21 cellular contexts compared by ENCODE assay signal in genomic region chr11:68372114-68372513, GRCh38. TPM values are rescaled to one million over a fixed set of nuclear protein-coding genes. Genes with fewer than 3 reads are reported as not detected.
DNase-seq lines count a peak whose midpoint lies in the region; ATAC-seq, FAIRE-seq and TF ChIP-seq lines count a peak whose summit lies in the region.
"Had no signal": no experiment of that assay in that cellular context is flagged by ENCODE, and none has a peak within 500 bp of the region (broad histone marks: within the 10 kb centered on the region; RNA-seq: fewer than 3 reads in every experiment).

No MANE protein-coding gene starts in this region.

- no TSS peak for BruUV-seq in GM12878 (replicated peaks; lab: Mats Ljungman, UMichigan)

- H3K36me3 Mint-ChIP-seq in mesothelial cell of epicardium, result peaks cover 27% of the 10 kb centered on the region
- peaks cover 8% of the 10 kb centered on the region for H3K36me3 Mint-ChIP-seq in type B pancreatic cell
- peaks cover 2% of the 10 kb centered on the region for H3K36me3 Mint-ChIP-seq in T-helper 17 cell (ENCODE audit: low read depth)
- H3K36me3 Mint-ChIP-seq: immature natural killer cell had no signal

- in situ Hi-C loops in GM12878 (cut with MboI), result no loop called here

- intact Hi-C loops in heart left ventricle (cut with DNase I) (loop anchor here in 2 of 10 donors (5.0 kb wide), 1 partner anchor 55 kb away; no protein-coding TSS in a partner anchor), Right ventricle myocardium superior (cut with DNase I) (loop anchor here (5.0 kb wide), 1 partner anchor 35 kb away; no protein-coding TSS in a partner anchor), GM12878 (cut with micrococcal nuclease; ENCODE audit: unreplicated experiment) (no loop called here)

- WGBS in heart left ventricle, 4 donors, result 69 to 81% (median 77%) methylated on average over 21 of the region's 21 CpGs
- 79% methylated on average over 21 of the region's 21 CpGs for WGBS in GM12878 (ENCODE audit: insufficient coverage, insufficient replicate concordance, low lambda C conversion rate, missing lambda C conversion rate)

- H3K27me3 Mint-ChIP-seq in mesothelial cell of epicardium (ENCODE audit: low read depth) (no peaks in the 10 kb centered on the region), type B pancreatic cell (no peaks in the 10 kb centered on the region), T-helper 17 cell (peaks cover 7% of the 10 kb centered on the region)

- no peak overlapping the region for H3K4me2 ChIP-seq in GM12878 (ENCODE audit: control insufficient read depth, insufficient read depth)
- H3K4me2 ChIP-seq: A549 had no signal

- no peak overlapping the region for H2AFZ ChIP-seq in GM12878 (ENCODE audit: control insufficient read depth, low read depth, low read length)

- TF ChIP-seq EP300 in GM12878 (IDR thresholded peaks at IDR 0.05; ENCODE audit: borderline replicate concordance in 1 of 2, control insufficient read depth in 1 of 2, low read depth in 2 of 2, low read length in 2 of 2), result no peak

- peaks cover 2% of the 10 kb centered on the region for H3K79me2 ChIP-seq in GM12878 (ENCODE audit: control insufficient read depth, insufficient read depth, low read length)

- no peaks in the 10 kb centered on the region for H3K9me3 Mint-ChIP-seq in mesothelial cell of epicardium
- H3K9me3 Mint-ChIP-seq in type B pancreatic cell, result no peaks in the 10 kb centered on the region
- H3K9me3 Mint-ChIP-seq: activated naive CD4-positive, alpha-beta T cell treated with anti-CD3 and anti-CD28 coated beads for 36 hours; immature natural killer cell had no signal

- ATAC-seq in heart left ventricle (no peak), Right ventricle myocardium superior (ENCODE audit: poor library complexity) (no peak), GM12878 (no peak), T-helper 17 cell (no peak)

- H3K36me3 ChIP-seq in heart left ventricle, result peaks cover 0 to 22% (median 11%) of the 10 kb centered on the region in 9 donors
- H3K36me3 ChIP-seq in GM12878 (ENCODE audit: control insufficient read depth in 2 of 2, insufficient read depth in 2 of 2, low read length in 1 of 2), result peaks cover 0 to 3% of the 10 kb centered on the region in 2 experiments; a peak in 3 of 4 replicates
- H3K36me3 ChIP-seq: breast epithelium had no signal

- POLR2A ChIA-PET in GM12878 (lab: Charles Lee), result interaction anchor here (0.6 to 1.7 kb wide), 3 partner anchors 8 to 53 kb away, joined by 3 to 5 read pairs (median 4); no protein-coding TSS in a partner anchor

- peak; percentile 80 for FAIRE-seq in GM12878 (lab: Jason Lieb, UNC)
- FAIRE-seq: A549, G401.6 had no signal

- SMC1A ChIA-PET in GM12878 (lab: Charles Lee; ENCODE audit: uncharacterized antibody, unreplicated experiment), result interaction anchor here (1.3 to 1.8 kb wide), 3 partner anchors 13 to 73 kb away, joined by 3 to 5 read pairs (median 4); no protein-coding TSS in a partner anchor

- DNase-seq in heart left ventricle, result peak in 2 of 5 donors; percentile 59 to 68
- no peak for DNase-seq in Right ventricle myocardium superior
- DNase-seq in GM12878 (ENCODE audit: low read depth, low spot score), result no peak
- no peak for DNase-seq in mesothelial cell of epicardium (ENCODE audit: low spot score in 2 of 2, unreplicated experiment in 2 of 2)
- DNase-seq in type B pancreatic cell (ENCODE audit: extremely low spot score, unreplicated experiment), result no peak
- no peak for DNase-seq in HT-29 (ENCODE audit: low spot score)
- no peak for DNase-seq in T-helper 17 cell
- DNase-seq in putamen (ENCODE audit: low spot score), result no peak
- DNase-seq: activated CD8-positive, alpha-beta memory T cell treated with anti-CD3 and anti-CD28 coated beads, Interleukin-2, amount 50 U/mL, for 48 hours; activated naive CD4-positive, alpha-beta T cell treated with anti-CD3 and anti-CD28 coated beads for 36 hours; effector CD4-positive, alpha-beta T cell; foreskin fibroblast; immature natural killer cell; mesendoderm; NCI-H2029 treated with DMSO at 0.1 percent for 48 hours; NCI-H526 treated with DMSO at 0.1 percent for 48 hours; occipital lobe; T-helper 1 cell had no signal

- RAD21 ChIA-PET in GM12878 (lab: Charles Lee; ENCODE audit: unreplicated experiment), result interaction anchor here (1.3 to 1.7 kb wide), 4 partner anchors 58 to 114 kb away, joined by 3 to 6 read pairs (median 4); no protein-coding TSS in a partner anchor

- H3K4me1 Mint-ChIP-seq in mesothelial cell of epicardium, result peaks cover 47% of the 10 kb centered on the region
- peaks cover 49% of the 10 kb centered on the region for H3K4me1 Mint-ChIP-seq in type B pancreatic cell (ENCODE audit: unreplicated experiment)
- peaks cover 3% of the 10 kb centered on the region for H3K4me1 Mint-ChIP-seq in T-helper 17 cell
- H3K4me1 Mint-ChIP-seq: immature natural killer cell had no signal

- H3K4me3 ChIP-seq in heart left ventricle (no peak overlapping the region), GM12878 (no peak overlapping the region)
- H3K4me3 ChIP-seq: A549, breast epithelium had no signal

- no peaks in the 10 kb centered on the region for H4K20me1 ChIP-seq in GM12878 (ENCODE audit: control insufficient read depth, insufficient read depth)

- H3K4me1 ChIP-seq in heart left ventricle (peaks cover 21 to 78% (median 66%) of the 10 kb centered on the region in 12 donors), GM12878 (ENCODE audit: control insufficient read depth, insufficient read depth, low read length) (peaks cover 33% of the 10 kb centered on the region)

- CTCF ChIA-PET in GM12878 (lab: Yijun Ruan, JAX), result interaction anchor here (5.2 kb wide), 1 partner anchor 75 kb away, joined by 29 read pairs; no protein-coding TSS in a partner anchor

- TF ChIP-seq CTCF in heart left ventricle (IDR thresholded peaks at IDR 0.05), result no peak
- TF ChIP-seq CTCF in GM12878 (IDR thresholded peaks at IDR 0.05 in 2 of 3, conservative IDR thresholded peaks at IDR 0.05 in 1 of 3; ENCODE audit: control insufficient read depth in 2 of 3, extremely low read depth in 1 of 3, insufficient read depth in 1 of 3, low read depth in 3 of 3, low read length in 3 of 3), result no peak
- TF ChIP-seq CTCF in mesothelial cell of epicardium (IDR thresholded peaks at IDR 0.05; ENCODE audit: unreplicated experiment), result no peak
- TF ChIP-seq CTCF in type B pancreatic cell (conservative IDR thresholded peaks at IDR 0.05), result no peak

- no peak for TF ChIP-seq RAD21 in GM12878 (IDR thresholded peaks at IDR 0.05; ENCODE audit: insufficient read depth, low read depth, low read length)

- H3K27me3 ChIP-seq in heart left ventricle (no peaks in the 10 kb centered on the region), GM12878 (replicated peaks in 1 of 2; ENCODE audit: control insufficient read depth in 2 of 2, insufficient read depth in 2 of 2, low read length in 1 of 2) (no peaks in the 10 kb centered on the region)
- H3K27me3 ChIP-seq: breast epithelium had no signal

- H3K27ac ChIP-seq in heart left ventricle (peak overlapping the region in 10 of 12 donors; percentile 23 to 92 (median 86)), GM12878 (ENCODE audit: control insufficient read depth, insufficient read depth) (no peak overlapping the region)

- H3K4me3 Mint-ChIP-seq in mesothelial cell of epicardium (no peak overlapping the region), type B pancreatic cell (peak overlapping the region; percentile 48), T-helper 17 cell (no peak overlapping the region)
- H3K4me3 Mint-ChIP-seq: activated naive CD4-positive, alpha-beta T cell treated with anti-CD3 and anti-CD28 coated beads for 36 hours; immature natural killer cell had no signal

- H3K9ac ChIP-seq in GM12878 (ENCODE audit: control insufficient read depth, insufficient read depth, low read length), result no peak overlapping the region

- H3K9me3 ChIP-seq in heart left ventricle (no peaks in the 10 kb centered on the region), GM12878 (replicated peaks; ENCODE audit: control insufficient read depth, insufficient read depth, low read length) (no peaks in the 10 kb centered on the region), T-helper 17 cell (ENCODE audit: control insufficient read depth, low read length, poor library complexity, severe bottlenecking) (no peaks in the 10 kb centered on the region)
- H3K9me3 ChIP-seq: A549, breast epithelium had no signal

- TF ChIP-seq POLR2A in heart left ventricle (IDR thresholded peaks at IDR 0.05), result no peak
- TF ChIP-seq POLR2A in GM12878 (IDR thresholded peaks at IDR 0.05; ENCODE audit: low read depth, low read length), result no peak

- peak overlapping the region; percentile 40 for H3K27ac Mint-ChIP-seq in mesothelial cell of epicardium
- peak overlapping the region; percentile 60 for H3K27ac Mint-ChIP-seq in type B pancreatic cell
- no peak overlapping the region for H3K27ac Mint-ChIP-seq in T-helper 17 cell
- H3K27ac Mint-ChIP-seq: activated naive CD4-positive, alpha-beta T cell treated with anti-CD3 and anti-CD28 coated beads for 36 hours had no signal

TF ChIP-seq in GM12878, 131 proteins besides CTCF, POLR2A, EP300 and RAD21 (continues in another document):
- no peak for TF ChIP-seq BACH1 (IDR thresholded peaks at IDR 0.05; ENCODE audit: borderline replicate concordance)
- no peak for TF ChIP-seq TBL1XR1 (IDR thresholded peaks at IDR 0.05; ENCODE audit: low read depth, low read length)
- no peak for TF ChIP-seq RCOR1 (conservative IDR thresholded peaks at IDR 0.05; ENCODE audit: low read depth, low read length)

RNA-seq across cellular contexts. Expression of gene LRP5, which starts 59.7 kb away (rescaled TPM):
- total RNA-seq in heart left ventricle (10 to 100 TPM; 34.5 to 62.5 (median 39.8) TPM), Right ventricle myocardium superior (49.8 TPM), GM12878 (2014; rRNA removed) (13.1 and 15.7 TPM in 2 replicates), GM12878 (2014; rRNA removed; fragmentation: Illumina TruSeq; extraction: Trizol) (6.4 and 7.9 TPM in 2 replicates), GM12878 (2021) (31.9 and 34.0 TPM in 2 replicates), mesothelial cell of epicardium (72.5 to 76.6 TPM (median 74.7 TPM) in 3 replicates), type B pancreatic cell (ENCODE audit: low replicate concordance) (64.9 and 65.0 TPM in 2 replicates), T-helper 17 cell (1 to 10 TPM in 1 of 2 donors, under 1 TPM in 1; 0.73 to 3.0 TPM)
- polyA plus RNA-seq in heart left ventricle (10 to 100 TPM; 30.2 to 44.0 TPM), GM12878 (2011; rRNA removed) (1.4 and 4.7 TPM in 2 replicates), GM12878 (2014; fragmentation: Illumina TruSeq; extraction: Trizol) (0.70 and 4.8 TPM in 2 replicates), GM12878 (2014; fragmentation: Nextera tagmentation; extraction: Ambion mirVana) (under 1 TPM; 0.37 to 0.97 TPM), GM12878 (2014; rRNA removed) (12.2 and 13.2 TPM in 2 replicates), GM12878 (2016; fragmentation: Nextera tagmentation; extraction: Ambion mirVana) (10 to 100 TPM in 1 of 2 experiments, 1 to 10 TPM in 1; 5.3 to 11.5 TPM)
- 56.4 and 81.7 TPM in 2 replicates for total RNA-seq in GM12878 (2013; cell fraction: nucleolus; rRNA removed)
- polyA plus RNA-seq in GM12878 (2011; ENCODE audit: low read depth), result 1.8 TPM
- polyA plus RNA-seq in GM12878 (2011; cell fraction: cytosol; rRNA removed), result 7.2 and 8.4 TPM in 2 replicates
- polyA plus RNA-seq in GM12878 (2011; cell fraction: nucleus; rRNA removed), result 15.6 and 23.2 TPM in 2 replicates
- polyA plus RNA-seq in GM12878 (2012), result 7.5 and 10.0 TPM in 2 replicates
- polyA minus RNA-seq in GM12878 (2011; rRNA and poly(A)+ RNA removed), result 12.6 and 23.1 TPM in 2 replicates
- polyA minus RNA-seq in GM12878 (2011; cell fraction: cytosol; rRNA and poly(A)+ RNA removed), result 8.2 and 13.0 TPM in 2 replicates
- 12.1 and 20.7 TPM in 2 replicates for polyA minus RNA-seq in GM12878 (2011; cell fraction: nucleus; rRNA and poly(A)+ RNA removed)
- total RNA-seq in HT-29 (2014; rRNA removed; shearing (Covaris generic)), result 165 and 199 TPM in 2 replicates
